22 cellular contexts compared by ENCODE assay signal in the genomic region with DNA sequence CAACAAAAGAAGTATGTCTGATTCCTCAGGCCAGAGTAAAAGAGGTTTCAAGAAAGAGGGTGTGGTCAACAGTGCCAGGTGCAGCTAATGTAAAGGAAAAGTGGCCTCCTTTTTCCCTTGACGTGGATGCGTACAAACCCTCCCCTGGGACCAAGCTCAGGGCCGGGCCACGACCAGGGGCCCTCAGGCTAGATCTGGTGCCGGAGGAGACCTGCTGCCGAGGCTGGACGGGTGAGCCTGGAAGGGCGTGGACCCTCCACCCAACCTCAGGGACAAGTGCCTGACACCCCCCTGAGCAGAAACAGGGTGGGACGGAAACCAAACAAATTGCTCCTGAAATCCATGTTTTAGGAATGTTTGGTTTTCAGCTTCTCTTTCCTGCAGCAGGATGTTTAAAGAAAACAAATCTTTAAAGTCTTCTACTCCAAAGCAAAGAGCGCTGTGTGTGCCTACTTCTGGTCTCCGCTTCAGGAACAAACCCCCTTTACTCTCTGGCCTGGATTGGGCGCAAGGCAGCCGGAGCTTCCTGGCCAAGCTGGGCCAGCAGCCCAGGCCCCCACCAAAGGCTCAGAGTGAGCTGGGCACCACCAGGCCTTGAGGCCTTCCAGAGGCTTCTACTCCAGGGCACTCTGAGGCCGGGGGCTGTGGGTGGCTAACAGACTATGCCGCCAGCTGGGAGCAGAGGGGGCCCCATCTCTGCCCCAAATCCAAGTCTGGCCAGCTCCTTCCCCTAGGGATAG. TPM values are rescaled to one million over a fixed set of nuclear protein-coding genes. Genes with fewer than 3 reads are reported as not detected.
DNase-seq lines count a peak whose midpoint lies in the region; ATAC-seq, FAIRE-seq and TF ChIP-seq lines count a peak whose summit lies in the region.
"Had no signal": no experiment of that assay in that cellular context is flagged by ENCODE, and none has a peak within 500 bp of the region (broad histone marks: within the 10 kb centered on the region; RNA-seq: fewer than 3 reads in every experiment).

No MANE protein-coding gene starts in this region.

- no peak overlapping the region for H2BK12ac ChIP-seq in neuronal stem cell (ENCODE audit: low read length)

- no peak overlapping the region for H4K8ac ChIP-seq in neuronal stem cell (ENCODE audit: low read depth, low read length)

- no peak for TF ChIP-seq CTCF in GM12878 (IDR thresholded peaks at IDR 0.05 in 2 of 3, conservative IDR thresholded peaks at IDR 0.05 in 1 of 3; ENCODE audit: control insufficient read depth in 2 of 3, extremely low read depth in 1 of 3, insufficient read depth in 1 of 3, low read depth in 3 of 3, low read length in 3 of 3)

- no peak for TF ChIP-seq POLR2A in GM12878 (IDR thresholded peaks at IDR 0.05; ENCODE audit: low read depth, low read length)

- H3K4me1 ChIP-seq in BLaER1 treated with 17β-estradiol and CSF1 and Interleukin-3, amounts not matched to agents 10 nM and 100 nM: peaks cover 68 to 89% (median 75%) of the 10 kb centered on the region in 10 experiments
- H3K4me1 ChIP-seq in GM12878 (ENCODE audit: control insufficient read depth, insufficient read depth, low read length) (peaks cover 66% of the 10 kb centered on the region), neuronal stem cell (ENCODE audit: control insufficient read depth in 2 of 2, insufficient read depth in 1 of 2, low read depth in 1 of 2, low read length in 2 of 2) (peaks cover 13 to 19% of the 10 kb centered on the region in 2 donors)
- H3K4me1 ChIP-seq: prostate gland had no signal

- TF ChIP-seq EP300 in GM12878 (IDR thresholded peaks at IDR 0.05; ENCODE audit: borderline replicate concordance in 1 of 2, control insufficient read depth in 1 of 2, low read depth in 2 of 2, low read length in 2 of 2): no peak

- H2BK5ac ChIP-seq in neuronal stem cell (ENCODE audit: low read length): no peak overlapping the region

- ATAC-seq in GM19351 (IDR thresholded peaks at IDR 0.05; ENCODE audit: unreplicated experiment) (peak; percentile 41), GM12878 (no peak)
- ATAC-seq: activated T-cell treated with anti-CD3 and anti-CD28 coated beads, Interleukin-2, amount 50 U/mL, for 72 hours; left ventricle myocardium superior had no signal

- FAIRE-seq in GM12878 (lab: Jason Lieb, UNC): no peak
- FAIRE-seq: H1 had no signal

- RAD21 ChIA-PET in GM12878 (lab: Charles Lee; ENCODE audit: unreplicated experiment): interaction anchor here (0.8 to 6.5 kb wide), 5 partner anchors 9 to 116 kb away, joined by 3 to 113 read pairs (median 3); no protein-coding TSS in a partner anchor

- no peaks in the 10 kb centered on the region for H3K36me3 ChIP-seq in BLaER1 treated with 17β-estradiol and CSF1 and Interleukin-3, amounts not matched to agents 10 nM and 100 nM
- H3K36me3 ChIP-seq in GM12878 (ENCODE audit: control insufficient read depth in 2 of 2, insufficient read depth in 2 of 2, low read length in 1 of 2) (no peaks in the 10 kb centered on the region), neuronal stem cell (replicated peaks in 1 of 2; ENCODE audit: control insufficient read depth in 2 of 2, insufficient read depth in 2 of 2, low read length in 2 of 2) (no peaks in the 10 kb centered on the region)
- H3K36me3 ChIP-seq: prostate gland, vagina had no signal

- H4K91ac ChIP-seq in neuronal stem cell (ENCODE audit: low read depth, low read length, poor library complexity): no peak overlapping the region

- peak overlapping the region; percentile 81 for H3K23ac ChIP-seq in neuronal stem cell (ENCODE audit: low read depth, low read length, poor library complexity)

- peak overlapping the region; percentile 20 to 77 (median 62) for H3K4me2 ChIP-seq in BLaER1 treated with 17β-estradiol and CSF1 and Interleukin-3, amounts not matched to agents 10 nM and 100 nM
- H3K4me2 ChIP-seq in GM12878 (ENCODE audit: control insufficient read depth, insufficient read depth): no peak overlapping the region
- no peak overlapping the region for H3K4me2 ChIP-seq in neuronal stem cell (ENCODE audit: insufficient read depth, low read length, poor library complexity, severe bottlenecking)

- POLR2A ChIA-PET in GM12878 (lab: Charles Lee): interaction anchor here (0.8 to 6.1 kb wide), 4 partner anchors 9 to 111 kb away, joined by 3 to 61 read pairs (median 6); no protein-coding TSS in a partner anchor

- no peaks in the 10 kb centered on the region for H3K9me3 ChIP-seq in BLaER1 treated with 17β-estradiol and CSF1 and Interleukin-3, amounts not matched to agents 10 nM and 100 nM (replicated peaks in 1 of 11)
- H3K9me3 ChIP-seq in GM12878 (replicated peaks; ENCODE audit: control insufficient read depth, insufficient read depth, low read length): no peaks in the 10 kb centered on the region
- H3K9me3 ChIP-seq in neuronal stem cell (replicated peaks in 1 of 2; ENCODE audit: control insufficient read depth in 2 of 2, insufficient read depth in 1 of 2, low read depth in 1 of 2, low read length in 2 of 2): no peaks in the 10 kb centered on the region
- H3K9me3 ChIP-seq: prostate gland, vagina had no signal

- no peak overlapping the region for H2BK15ac ChIP-seq in neuronal stem cell (ENCODE audit: low read length)

- H4K20me1 ChIP-seq in BLaER1 treated with 17β-estradiol and CSF1 and Interleukin-3, amounts not matched to agents 10 nM and 100 nM: no peaks in the 10 kb centered on the region
- H4K20me1 ChIP-seq in GM12878 (ENCODE audit: control insufficient read depth, insufficient read depth): no peaks in the 10 kb centered on the region

- H3K4me3 ChIP-seq in BLaER1 treated with 17β-estradiol and CSF1 and Interleukin-3, amounts not matched to agents 10 nM and 100 nM: no peak overlapping the region
- H3K4me3 ChIP-seq in GM12878: no peak overlapping the region
- H3K4me3 ChIP-seq in neuronal stem cell (ENCODE audit: low read length in 2 of 2): no peak overlapping the region
- H3K4me3 ChIP-seq: prostate gland, vagina had no signal

- intact Hi-C loops in GM12878 (cut with micrococcal nuclease; ENCODE audit: unreplicated experiment): loop anchor here (10.0 kb wide), 1 partner anchor 285 kb away; a partner anchor contains a TSS

- H3K27ac ChIP-seq in BLaER1 treated with 17β-estradiol and CSF1 and Interleukin-3, amounts not matched to agents 10 nM and 100 nM: peak overlapping the region in 10 of 11 experiments; percentile 1 to 95 (median 32); a peak in 15 of 22 replicates
- H3K27ac ChIP-seq in GM12878 (ENCODE audit: control insufficient read depth, insufficient read depth): no peak overlapping the region
- H3K27ac ChIP-seq in neuronal stem cell (replicated peaks; ENCODE audit: low read length): no peak overlapping the region
- H3K27ac ChIP-seq: foreskin keratinocyte, prostate gland, vagina had no signal

- peak overlapping the region in 4 of 11 experiments; percentile 2 to 43 (median 22); a peak in 6 of 22 replicates for H3K9ac ChIP-seq in BLaER1 treated with 17β-estradiol and CSF1 and Interleukin-3, amounts not matched to agents 10 nM and 100 nM
- 0 out of 2 replicates have a peak overlapping the region, but pooled peaks have one; percentile 9 for H3K9ac ChIP-seq in GM12878 (ENCODE audit: control insufficient read depth, insufficient read depth, low read length)
- H3K9ac ChIP-seq in neuronal stem cell (ENCODE audit: low read depth, low read length, poor library complexity): no peak overlapping the region

- H2AFZ ChIP-seq in GM12878 (ENCODE audit: control insufficient read depth, low read depth, low read length): 0 out of 2 replicates have a peak overlapping the region, but pooled peaks have one; percentile 10
- H2AFZ ChIP-seq in neuronal stem cell (ENCODE audit: low read length): no peak overlapping the region

- no peak overlapping the region for H3K4ac ChIP-seq in neuronal stem cell (ENCODE audit: low read length)

- WGBS in GM12878 (ENCODE audit: insufficient coverage, insufficient replicate concordance, low lambda C conversion rate, missing lambda C conversion rate): 46% methylated on average over 15 of the region's 15 CpGs
- no CpG with 5 or more reads among the region's 15 CpGs for WGBS in neuronal stem cell (ENCODE audit: extremely low coverage in 2 of 2, insufficient read length in 2 of 2, insufficient replicate concordance in 1 of 2), 2 donors

- BruUV-seq in GM12878 (replicated peaks; lab: Mats Ljungman, UMichigan): no TSS peak

- CTCF ChIA-PET in GM12878 (lab: Yijun Ruan, JAX): interaction anchor here (1.0 to 6.6 kb wide), 2 partner anchors 98 to 117 kb away, joined by 3 to 121 read pairs; no protein-coding TSS in a partner anchor

- H2BK120ac ChIP-seq in neuronal stem cell (ENCODE audit: low read depth, low read length): no peak overlapping the region

- H2AK5ac ChIP-seq in neuronal stem cell (ENCODE audit: low read depth, low read length): peak overlapping the region; percentile 47

- H3K79me1 ChIP-seq in neuronal stem cell (ENCODE audit: low read depth, low read length): no peaks in the 10 kb centered on the region

- no peak for TF ChIP-seq RAD21 in GM12878 (IDR thresholded peaks at IDR 0.05; ENCODE audit: insufficient read depth, low read depth, low read length)

- in situ Hi-C loops in GM12878 (cut with MboI): loop anchor here (5.0 kb wide), 1 partner anchor 112 kb away; no protein-coding TSS in a partner anchor

- DNase-seq in GM12878 (ENCODE audit: low read depth, low spot score) (no peak), neuronal stem cell (ENCODE audit: low spot score) (no peak), 8988T (no peak), AG20443 (ENCODE audit: low spot score) (no peak), NCI-H187 treated with DMSO at 0.1 percent for 48 hours (lab: John Stamatoyannopoulos, UW) (no peak)
- DNase-seq: activated CD4-positive, alpha-beta T cell treated with anti-CD3 and anti-CD28 coated beads for 1 hour; activated T-cell treated with anti-CD3 and anti-CD28 coated beads, Interleukin-2, amount 50 U/mL, for 72 hours; cerebellar nuclear complex; DND-41; effector CD4-positive, alpha-beta T cell; left ventricle myocardium superior; NCI-H748 treated with DMSO at 0.1 percent for 48 hours; stimulated activated CD4-positive, alpha-beta T cell treated with anti-CD3 and anti-CD28 coated beads, Interleukin-1b, Interleukin-23, amount 100 ng/mL, for 48 hours had no signal

- no peak overlapping the region for H3K18ac ChIP-seq in neuronal stem cell (ENCODE audit: low read length)

- H3K27me3 ChIP-seq in BLaER1 treated with 17β-estradiol and CSF1 and Interleukin-3, amounts not matched to agents 10 nM and 100 nM: no peaks in the 10 kb centered on the region
- no peaks in the 10 kb centered on the region for H3K27me3 ChIP-seq in GM12878 (replicated peaks in 1 of 2; ENCODE audit: control insufficient read depth in 2 of 2, insufficient read depth in 2 of 2, low read length in 1 of 2)
- H3K27me3 ChIP-seq in neuronal stem cell (ENCODE audit: control insufficient read depth in 3 of 3, insufficient read depth in 3 of 3, low read depth in 1 of 3, low read length in 3 of 3): peaks cover 0 to 12% (median 0%) of the 10 kb centered on the region in 3 experiments
- H3K27me3 ChIP-seq: foreskin keratinocyte, vagina had no signal

- H3K14ac ChIP-seq in neuronal stem cell (ENCODE audit: low read length): no peak overlapping the region

- SMC1A ChIA-PET in GM12878 (lab: Charles Lee; ENCODE audit: uncharacterized antibody, unreplicated experiment): interaction anchor here (0.9 to 8.2 kb wide), 3 partner anchors 8 to 115 kb away, joined by 3 to 108 read pairs (median 77); no protein-coding TSS in a partner anchor

- H3K79me2 ChIP-seq in GM12878 (ENCODE audit: control insufficient read depth, insufficient read depth, low read length): no peaks in the 10 kb centered on the region; the same call in 1 of the 2 replicates

RNA-seq across cellular contexts. Expression of a gene that starts 21.4 kb away (rescaled TPM):
- not detected in 2 replicates for total RNA-seq in GM12878 (2013; cell fraction: nucleolus; rRNA removed)
- total RNA-seq in GM12878 (2014; rRNA removed) (not detected in 2 replicates), GM12878 (2014; rRNA removed; fragmentation: Illumina TruSeq; extraction: Trizol) (not detected in 2 replicates), GM12878 (2021) (not detected in 2 replicates)
- not detected for polyA plus RNA-seq in GM12878 (2011; ENCODE audit: low read depth)
- polyA plus RNA-seq in GM12878 (2011; rRNA removed) (not detected in 2 replicates), GM12878 (2014; fragmentation: Illumina TruSeq; extraction: Trizol) (not detected in 2 replicates), GM12878 (2014; fragmentation: Nextera tagmentation; extraction: Ambion mirVana) (under 1 TPM in 1 of 2 experiments, not detected in 1; 0.26 TPM), GM12878 (2014; rRNA removed) (not detected in 2 replicates), GM12878 (2016; fragmentation: Nextera tagmentation; extraction: Ambion mirVana) (not detected)
- polyA plus RNA-seq in GM12878 (2011; cell fraction: cytosol; rRNA removed): not detected in 2 replicates
- polyA plus RNA-seq in GM12878 (2011; cell fraction: nucleus; rRNA removed): not detected in 2 replicates
- 0.17 TPM in 1 of 2 replicates, not detected in the other for polyA plus RNA-seq in GM12878 (2012)
- not detected in 2 replicates for polyA minus RNA-seq in GM12878 (2011; rRNA and poly(A)+ RNA removed)
- polyA minus RNA-seq in GM12878 (2011; cell fraction: cytosol; rRNA and poly(A)+ RNA removed): not detected in 2 replicates
- polyA minus RNA-seq in GM12878 (2011; cell fraction: nucleus; rRNA and poly(A)+ RNA removed): not detected in 2 replicates
- polyA plus RNA-seq in neuronal stem cell (2013, experiment 1 of 2): 1.1 TPM
- 0.84 TPM for polyA plus RNA-seq in neuronal stem cell (2013, experiment 2 of 2)
- total RNA-seq: activated T-cell treated with anti-CD3 and anti-CD28 coated beads, Interleukin-2, amount 50 U/mL, for 72 hours; foreskin keratinocyte; left ventricle myocardium superior; neural crest cell; OCI-LY7; temporal lobe; vagina had no signal
- polyA plus RNA-seq: foreskin keratinocyte had no signal

RNA-seq across cellular contexts. Expression of a gene that starts 26.6 kb away (rescaled TPM):
- not detected in 2 replicates for total RNA-seq in GM12878 (2013; cell fraction: nucleolus; rRNA removed)
- total RNA-seq in GM12878 (2014; rRNA removed) (not detected in 2 replicates), GM12878 (2014; rRNA removed; fragmentation: Illumina TruSeq; extraction: Trizol) (0.18 TPM in 1 of 2 replicates, not detected in the other), GM12878 (2021) (not detected in 2 replicates)
- 0.62 TPM for polyA plus RNA-seq in GM12878 (2011; ENCODE audit: low read depth)
- polyA plus RNA-seq in GM12878 (2011; rRNA removed) (not detected in 2 replicates), GM12878 (2014; fragmentation: Illumina TruSeq; extraction: Trizol) (not detected in 2 replicates), GM12878 (2014; fragmentation: Nextera tagmentation; extraction: Ambion mirVana) (1 to 10 TPM in 1 of 2 experiments, under 1 TPM in 1; 0.99 to 2.1 TPM), GM12878 (2014; rRNA removed) (not detected in 2 replicates), GM12878 (2016; fragmentation: Nextera tagmentation; extraction: Ambion mirVana) (1 to 10 TPM; 2.2 to 3.9 TPM)
- not detected in 2 replicates for polyA plus RNA-seq in GM12878 (2011; cell fraction: cytosol; rRNA removed)
- polyA plus RNA-seq in GM12878 (2011; cell fraction: nucleus; rRNA removed): not detected in 2 replicates
- 2.2 and 3.2 TPM in 2 replicates for polyA plus RNA-seq in GM12878 (2012)
- not detected in 2 replicates for polyA minus RNA-seq in GM12878 (2011; rRNA and poly(A)+ RNA removed)
- polyA minus RNA-seq in GM12878 (2011; cell fraction: cytosol; rRNA and poly(A)+ RNA removed): not detected in 2 replicates
- not detected in 2 replicates for polyA minus RNA-seq in GM12878 (2011; cell fraction: nucleus; rRNA and poly(A)+ RNA removed)
- polyA plus RNA-seq in neuronal stem cell (2013, experiment 1 of 2): 0.07 TPM
- not detected for polyA plus RNA-seq in neuronal stem cell (2013, experiment 2 of 2)
- total RNA-seq: activated T-cell treated with anti-CD3 and anti-CD28 coated beads, Interleukin-2, amount 50 U/mL, for 72 hours; foreskin keratinocyte; left ventricle myocardium superior; neural crest cell; OCI-LY7 had no signal
- polyA plus RNA-seq: foreskin keratinocyte had no signal

Comparison
In these comparisons a context has a peak if more than half of its experiments do, and no peak if none do; other contexts are left out.
1. H3K27ac ChIP-seq: peak in BLaER1 treated with 17β-estradiol and CSF1 and Interleukin-3, amounts not matched to agents 10 nM and 100 nM (10 of 11); none in GM12878 (single experiment) and neuronal stem cell (single experiment).
2. H3K4me2 ChIP-seq: peak in BLaER1 treated with 17β-estradiol and CSF1 and Interleukin-3, amounts not matched to agents 10 nM and 100 nM (11 of 11); none in GM12878 (single experiment) and neuronal stem cell (single experiment).